Comparison of ENCODE assay signal across 9 cellular contexts in genomic region chr15:77030042-77030927, GRCh38. TPM values are rescaled to one million over a fixed set of nuclear protein-coding genes. Genes with fewer than 3 reads are reported as not detected.
DNase-seq lines count a peak whose midpoint lies in the region; ATAC-seq and TF ChIP-seq lines count a peak whose summit lies in the region.
"Had no signal": no experiment of that assay in that cellular context is flagged by ENCODE, and none has a peak within 500 bp of the region (broad histone marks: within the 10 kb centered on the region; RNA-seq: fewer than 3 reads in every experiment).

No MANE protein-coding gene starts in this region.

- no peaks in the 10 kb centered on the region for H3K9me2 ChIP-seq in hepatocyte (replicated peaks; ENCODE audit: insufficient read depth)

- peaks cover 0 to 100% (median 87%) of the 10 kb centered on the region in 11 experiments; a peak in 20 of 22 replicates for H4K20me1 ChIP-seq in BLaER1 treated with 17β-estradiol and CSF1 and Interleukin-3, amounts not matched to agents 10 nM and 100 nM
- H4K20me1 ChIP-seq in hepatocyte (ENCODE audit: insufficient read depth, poor library complexity, severe bottlenecking) = no peaks in the 10 kb centered on the region

- no peaks in the 10 kb centered on the region for H3K36me3 Mint-ChIP-seq in nephron progenitor cell (ENCODE audit: low read depth)
- peaks cover 50% of the 10 kb centered on the region for H3K36me3 Mint-ChIP-seq in Calu3 (ENCODE audit: insufficient read depth, unreplicated experiment)

- H3K27me3 Mint-ChIP-seq in nephron progenitor cell (ENCODE audit: low read depth, poor library complexity) = peaks cover 4% of the 10 kb centered on the region
- peaks cover 26% of the 10 kb centered on the region for H3K27me3 Mint-ChIP-seq in Calu3 (ENCODE audit: unreplicated experiment)

- no TSS peak for BruUV-seq in Calu3 (replicated peaks; lab: Mats Ljungman, UMichigan)

- H3K4me2 ChIP-seq in BLaER1 treated with 17β-estradiol and CSF1 and Interleukin-3, amounts not matched to agents 10 nM and 100 nM = peak overlapping the region; percentile 30 to 87 (median 76); a peak in 21 of 22 replicates
- H3K4me2 ChIP-seq in hepatocyte = no peak overlapping the region

- no peak for ATAC-seq in HG02938 (IDR thresholded peaks at IDR 0.05; ENCODE audit: unreplicated experiment)

- no peak overlapping the region for H3K27ac Mint-ChIP-seq in nephron progenitor cell
- no peak overlapping the region for H3K27ac Mint-ChIP-seq in Calu3 (ENCODE audit: unreplicated experiment)

- H3K27me3 ChIP-seq in BLaER1 treated with 17β-estradiol and CSF1 and Interleukin-3, amounts not matched to agents 10 nM and 100 nM = no peaks in the 10 kb centered on the region
- no peaks in the 10 kb centered on the region for H3K27me3 ChIP-seq in ascending aorta
- H3K27me3 ChIP-seq in hepatocyte = no peaks in the 10 kb centered on the region

- peak; percentile 3 to 60 for DNase-seq in ascending aorta (ENCODE audit: low spot score in 2 of 2)
- peak; percentile 59 for DNase-seq in nephron progenitor cell
- DNase-seq in Calu3 = no peak
- DNase-seq in hepatocyte (ENCODE audit: low spot score) = no peak
- no peak for DNase-seq in T1000 (lab: John Stamatoyannopoulos, UW)
- DNase-seq: NCI-H2029 treated with DMSO at 0.1 percent for 48 hours had no signal

- no peak overlapping the region for H3K4me3 Mint-ChIP-seq in nephron progenitor cell
- H3K4me3 Mint-ChIP-seq in Calu3 (ENCODE audit: low read depth, unreplicated experiment) = no peak overlapping the region

- no peak overlapping the region for H3K4me3 ChIP-seq in BLaER1 treated with 17β-estradiol and CSF1 and Interleukin-3, amounts not matched to agents 10 nM and 100 nM
- H3K4me3 ChIP-seq in ascending aorta = no peak overlapping the region
- H3K4me3 ChIP-seq in hepatocyte = no peak overlapping the region

- H3K9me3 Mint-ChIP-seq in nephron progenitor cell (no peaks in the 10 kb centered on the region), Calu3 (ENCODE audit: low read depth, unreplicated experiment) (no peaks in the 10 kb centered on the region)

- H3K9ac ChIP-seq in BLaER1 treated with 17β-estradiol and CSF1 and Interleukin-3, amounts not matched to agents 10 nM and 100 nM = peak overlapping the region; percentile 25 to 70 (median 53); a peak in 20 of 22 replicates

- WGBS in hepatocyte (ENCODE audit: low lambda C conversion rate, missing lambda C conversion rate) = 73% methylated on average over 22 of the region's 22 CpGs

- H3K9me3 ChIP-seq in BLaER1 treated with 17β-estradiol and CSF1 and Interleukin-3, amounts not matched to agents 10 nM and 100 nM (replicated peaks in 1 of 11) = peaks cover 0 to 13% (median 0%) of the 10 kb centered on the region in 11 experiments; a peak in 6 of 22 replicates
- H3K9me3 ChIP-seq in KOPT-K1 (ENCODE audit: insufficient read depth, low read length, poor library complexity, severe bottlenecking) (no peaks in the 10 kb centered on the region), ascending aorta (no peaks in the 10 kb centered on the region), hepatocyte (ENCODE audit: low read depth) (no peaks in the 10 kb centered on the region)

- H3K27ac ChIP-seq in BLaER1 treated with 17β-estradiol and CSF1 and Interleukin-3, amounts not matched to agents 10 nM and 100 nM = peak overlapping the region in 10 of 11 experiments; percentile 15 to 74 (median 56); a peak in 19 of 22 replicates
- peak overlapping the region; percentile 64 for H3K27ac ChIP-seq in KOPT-K1 (ENCODE audit: low read depth, low read length, poor library complexity, severe bottlenecking)
- no peak overlapping the region for H3K27ac ChIP-seq in ascending aorta
- H3K27ac ChIP-seq in hepatocyte = no peak overlapping the region

- H3K36me3 ChIP-seq in BLaER1 treated with 17β-estradiol and CSF1 and Interleukin-3, amounts not matched to agents 10 nM and 100 nM = peaks cover 0 to 100% (median 99%) of the 10 kb centered on the region in 11 experiments; a peak in 19 of 22 replicates
- H3K36me3 ChIP-seq in KOPT-K1 (ENCODE audit: insufficient read depth, low read length) = peaks cover 10% of the 10 kb centered on the region; the same call in 1 of the 2 replicates
- H3K36me3 ChIP-seq in ascending aorta = peaks cover 0 to 5% of the 10 kb centered on the region in 2 donors
- H3K36me3 ChIP-seq in hepatocyte (replicated peaks; ENCODE audit: insufficient read depth, low read depth) = no peaks in the 10 kb centered on the region

- CTCF ChIA-PET in Calu3 (lab: Charles Lee) = interaction anchor here (0.5 kb wide), 1 partner anchor 63 kb away, joined by 4 read pairs; no protein-coding TSS in a partner anchor

- H3K4me1 ChIP-seq in BLaER1 treated with 17β-estradiol and CSF1 and Interleukin-3, amounts not matched to agents 10 nM and 100 nM = peaks cover 64 to 79% (median 71%) of the 10 kb centered on the region in 10 experiments
- H3K4me1 ChIP-seq in ascending aorta (no peaks in the 10 kb centered on the region), hepatocyte (ENCODE audit: insufficient read depth) (peaks cover 3% of the 10 kb centered on the region)

- H3K4me1 Mint-ChIP-seq in nephron progenitor cell (peaks cover 27% of the 10 kb centered on the region), Calu3 (ENCODE audit: low read depth, unreplicated experiment) (peaks cover 6% of the 10 kb centered on the region)

- TF ChIP-seq CTCF in ascending aorta (IDR thresholded peaks at IDR 0.05) (no peak), nephron progenitor cell (IDR thresholded peaks at IDR 0.05) (no peak), Calu3 (IDR thresholded peaks at IDR 0.05; ENCODE audit: unreplicated experiment) (no peak), hepatocyte (IDR thresholded peaks at IDR 0.05; ENCODE audit: poor library complexity) (no peak)

- no peaks in the 10 kb centered on the region for H3K79me2 ChIP-seq in hepatocyte

- intact Hi-C loops in ascending aorta (cut with DNase I) (no loop called here), Calu3 (cut with micrococcal nuclease; ENCODE audit: unreplicated experiment) (no loop called here)

- H2AFZ ChIP-seq in hepatocyte = no peak overlapping the region

RNA-seq across cellular contexts. Expression of gene PSTPIP1, which starts 35.4 kb away (rescaled TPM):
- total RNA-seq in ascending aorta (14.6 TPM), Calu3 (2022) (not detected in 2 replicates), hepatocyte (not detected in 2 replicates)
- polyA plus RNA-seq in hepatocyte = 0.69 TPM in 1 of 2 replicates, not detected in the other

RNA-seq across cellular contexts. Expression of gene TSPAN3, which starts 40.6 kb away (rescaled TPM):
- total RNA-seq in ascending aorta = 98.2 TPM
- total RNA-seq in Calu3 (2022) = 404 and 463 TPM in 2 replicates
- total RNA-seq in hepatocyte = 514 and 616 TPM in 2 replicates
- polyA plus RNA-seq in hepatocyte = 497 and 540 TPM in 2 replicates

Comparison
In these comparisons a context has a peak if more than half of its experiments do, and no peak if none do; other contexts are left out.
1. H3K27ac ChIP-seq: peak in BLaER1 treated with 17β-estradiol and CSF1 and Interleukin-3, amounts not matched to agents 10 nM and 100 nM (10 of 11) and KOPT-K1 (single experiment); none in ascending aorta (0 of 2) and hepatocyte (single experiment).
2. DNase-seq: peak in ascending aorta (2 of 2) and nephron progenitor cell (single experiment); none in Calu3 (single experiment), hepatocyte (single experiment) and T1000 (single experiment).
3. RNA of gene PSTPIP1, which starts 35.4 kb away (total RNA-seq): 14.6 TPM in ascending aorta (single experiment); not detected in hepatocyte and not detected in Calu3; every median in the first group is over 10 times any median in the second.